29 cellular contexts compared by ENCODE assay signal in the genomic region with DNA sequence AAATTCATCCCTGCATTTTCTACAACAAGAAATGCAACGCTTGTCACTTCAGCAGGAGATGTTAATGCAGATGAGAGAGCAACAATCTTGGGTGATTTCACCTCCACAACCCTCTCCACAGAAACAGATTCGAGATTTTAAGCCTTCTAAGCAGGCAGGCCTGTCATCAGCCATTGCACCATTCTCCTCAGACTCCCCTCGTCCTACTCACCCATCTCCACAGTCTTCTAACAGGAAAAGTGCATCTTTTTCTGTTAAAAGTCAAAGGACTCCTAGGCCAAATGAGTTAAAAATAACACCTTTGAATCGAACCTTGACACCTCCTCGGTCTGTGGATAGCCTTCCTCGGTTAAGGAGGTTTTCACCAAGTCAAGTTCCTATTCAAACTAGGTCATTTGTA. TPM values are rescaled to one million over a fixed set of nuclear protein-coding genes. Genes with fewer than 3 reads are reported as not detected.
DNase-seq lines count a peak whose midpoint lies in the region; ATAC-seq, FAIRE-seq and TF ChIP-seq lines count a peak whose summit lies in the region.
"Had no signal": no experiment of that assay in that cellular context is flagged by ENCODE, and none has a peak within 500 bp of the region (broad histone marks: within the 10 kb centered on the region; RNA-seq: fewer than 3 reads in every experiment).

No MANE protein-coding gene starts in this region.

- 63% methylated on average over 6 of the region's 6 CpGs for WGBS in GM12878 (ENCODE audit: insufficient coverage, insufficient replicate concordance, low lambda C conversion rate, missing lambda C conversion rate)

- H3K4me1 ChIP-seq in A673 (ENCODE audit: insufficient read depth, low read length, poor library complexity, severe bottlenecking): no peaks in the 10 kb centered on the region
- H3K4me1 ChIP-seq in GM12878 (ENCODE audit: control insufficient read depth, insufficient read depth, low read length): no peaks in the 10 kb centered on the region
- no peaks in the 10 kb centered on the region for H3K4me1 ChIP-seq in Karpas-422 (ENCODE audit: low read length)
- H3K4me1 ChIP-seq: Caco-2 had no signal

- H3K36me3 Mint-ChIP-seq in Calu3 (ENCODE audit: insufficient read depth, unreplicated experiment): peaks cover 15% of the 10 kb centered on the region
- H3K36me3 Mint-ChIP-seq in natural killer cell treated with Interleukin-12 subunit alpha and Interleukin-12 subunit beta and Interleukin-15 and Interleukin-18, amount 100 ng/mL, for 72 hours: no peaks in the 10 kb centered on the region

- H3K27me3 Mint-ChIP-seq in Calu3 (ENCODE audit: unreplicated experiment): no peaks in the 10 kb centered on the region
- H3K27me3 Mint-ChIP-seq in natural killer cell treated with Interleukin-12 subunit alpha and Interleukin-12 subunit beta and Interleukin-15 and Interleukin-18, amount 100 ng/mL, for 72 hours: peaks cover 3 to 13% of the 10 kb centered on the region in 2 donors
- H3K27me3 Mint-ChIP-seq: CD4-positive, alpha-beta T cell had no signal

- DNase-seq in A673 (ENCODE audit: low spot score) (no peak), Calu3 (no peak), GM12878 (ENCODE audit: low read depth, low spot score) (no peak), left lobe of liver (ENCODE audit: low spot score) (no peak), NCI-H1092 treated with DMSO at 0.1 percent for 48 hours (lab: John Stamatoyannopoulos, UW) (no peak), Karpas-422 (no peak)
- no peak for DNase-seq in natural killer cell treated with Interleukin-12 subunit alpha and Interleukin-12 subunit beta and Interleukin-15 and Interleukin-18, amount 100 ng/mL, for 72 hours (ENCODE audit: low spot score)
- DNase-seq: 8988T; AML-193; Caco-2; CD4-positive, alpha-beta T cell; CD8-positive, alpha-beta T cell; DMS 273 treated with DMSO at 0.1 percent for 48 hours; DMS153; DMS53; DMS79; DND-41; EL; GDM1 had no signal

- BruUV-seq in A673 (replicated peaks; lab: Mats Ljungman, UMichigan) (TSS peak; percentile 23), Calu3 (replicated peaks; lab: Mats Ljungman, UMichigan) (TSS peak; percentile 30), GM12878 (replicated peaks; lab: Mats Ljungman, UMichigan) (TSS peak; percentile 28)

- in situ Hi-C loops in GM12878 (cut with MboI): no loop called here

- no peak for FAIRE-seq in GM12878 (lab: Jason Lieb, UNC)
- FAIRE-seq: A204.1, GM12891, GM19239 had no signal

- H3K27ac ChIP-seq in A673 (ENCODE audit: low read depth, low read length, poor library complexity, severe bottlenecking) (no peak overlapping the region), GM12878 (ENCODE audit: control insufficient read depth, insufficient read depth) (no peak overlapping the region), Karpas-422 (ENCODE audit: low read length) (no peak overlapping the region)
- H3K27ac ChIP-seq: BLaER1 treated with 17β-estradiol and CSF1 and Interleukin-3, amounts not matched to agents 10 nM and 100 nM; C4-2B had no signal

- intact Hi-C loops in A673 (cut with micrococcal nuclease; ENCODE audit: unreplicated experiment) (no loop called here), Calu3 (cut with micrococcal nuclease; ENCODE audit: unreplicated experiment) (no loop called here), GM12878 (cut with micrococcal nuclease; ENCODE audit: unreplicated experiment) (loop anchor here (1.0 kb wide), 1 partner anchor 12 kb away; no protein-coding TSS in a partner anchor)

- ATAC-seq in GM12878 (no peak), left lobe of liver (no peak), HG03521 (IDR thresholded peaks at IDR 0.05; ENCODE audit: unreplicated experiment) (no peak)
- peak; percentile 54 to 67 for ATAC-seq in natural killer cell treated with Interleukin-12 subunit alpha and Interleukin-12 subunit beta and Interleukin-15 and Interleukin-18, amount 100 ng/mL, for 72 hours
- ATAC-seq: CD8-positive, alpha-beta T cell had no signal

- peaks cover 46% of the 10 kb centered on the region for H3K36me3 ChIP-seq in A673 (ENCODE audit: insufficient read depth, low read length, poor library complexity, severe bottlenecking)
- H3K36me3 ChIP-seq in GM12878 (ENCODE audit: control insufficient read depth in 2 of 2, insufficient read depth in 2 of 2, low read length in 1 of 2): peaks cover 0 to 16% of the 10 kb centered on the region in 2 experiments; a peak in 3 of 4 replicates
- H3K36me3 ChIP-seq in Karpas-422 (ENCODE audit: insufficient read depth, low read length): peaks cover 74% of the 10 kb centered on the region

- no peak for TF ChIP-seq EP300 in GM12878 (IDR thresholded peaks at IDR 0.05; ENCODE audit: borderline replicate concordance in 1 of 2, control insufficient read depth in 1 of 2, low read depth in 2 of 2, low read length in 2 of 2)

- H3K4me2 ChIP-seq in GM12878 (ENCODE audit: control insufficient read depth, insufficient read depth): no peak overlapping the region
- H3K4me2 ChIP-seq in Karpas-422 (ENCODE audit: low read depth, low read length, poor library complexity, severe bottlenecking): no peak overlapping the region
- H3K4me2 ChIP-seq: BLaER1 treated with 17β-estradiol and CSF1 and Interleukin-3, amounts not matched to agents 10 nM and 100 nM had no signal

- H3K4me3 Mint-ChIP-seq in Calu3 (ENCODE audit: low read depth, unreplicated experiment): no peak overlapping the region
- peak overlapping the region; percentile 3 for H3K4me3 Mint-ChIP-seq in natural killer cell treated with Interleukin-12 subunit alpha and Interleukin-12 subunit beta and Interleukin-15 and Interleukin-18, amount 100 ng/mL, for 72 hours
- H3K4me3 Mint-ChIP-seq: B cell; CD4-positive, alpha-beta T cell; CD8-positive, alpha-beta T cell had no signal

- H4K20me1 ChIP-seq in GM12878 (ENCODE audit: control insufficient read depth, insufficient read depth) (no peaks in the 10 kb centered on the region), Karpas-422 (ENCODE audit: insufficient read depth, low read depth, low read length) (no peaks in the 10 kb centered on the region)
- H4K20me1 ChIP-seq: BLaER1 treated with 17β-estradiol and CSF1 and Interleukin-3, amounts not matched to agents 10 nM and 100 nM had no signal

- no peak overlapping the region for H3K27ac Mint-ChIP-seq in Calu3 (ENCODE audit: unreplicated experiment)
- H3K27ac Mint-ChIP-seq in natural killer cell treated with Interleukin-12 subunit alpha and Interleukin-12 subunit beta and Interleukin-15 and Interleukin-18, amount 100 ng/mL, for 72 hours: peak overlapping the region in 1 of 2 donors; percentile 1
- H3K27ac Mint-ChIP-seq: B cell; CD4-positive, alpha-beta T cell; CD8-positive, alpha-beta T cell had no signal

- no peak overlapping the region for H3K4me3 ChIP-seq in A673 (ENCODE audit: low read depth, low read length, poor library complexity, severe bottlenecking)
- H3K4me3 ChIP-seq in GM12878: no peak overlapping the region
- no peak overlapping the region for H3K4me3 ChIP-seq in Karpas-422 (ENCODE audit: low read length)
- H3K4me3 ChIP-seq: BLaER1 treated with 17β-estradiol and CSF1 and Interleukin-3, amounts not matched to agents 10 nM and 100 nM had no signal

- H3K4me1 Mint-ChIP-seq in Calu3 (ENCODE audit: low read depth, unreplicated experiment): no peaks in the 10 kb centered on the region
- H3K4me1 Mint-ChIP-seq in natural killer cell treated with Interleukin-12 subunit alpha and Interleukin-12 subunit beta and Interleukin-15 and Interleukin-18, amount 100 ng/mL, for 72 hours (ENCODE audit: low read depth in 2 of 2): peaks cover 20 to 27% of the 10 kb centered on the region in 2 donors
- H3K4me1 Mint-ChIP-seq: B cell had no signal

- H3K9me2 ChIP-seq in Karpas-422 (replicated peaks; ENCODE audit: insufficient read depth, low read length): no peaks in the 10 kb centered on the region

- H3K9me3 Mint-ChIP-seq in Calu3 (ENCODE audit: low read depth, unreplicated experiment): no peaks in the 10 kb centered on the region
- no peaks in the 10 kb centered on the region for H3K9me3 Mint-ChIP-seq in natural killer cell treated with Interleukin-12 subunit alpha and Interleukin-12 subunit beta and Interleukin-15 and Interleukin-18, amount 100 ng/mL, for 72 hours
- H3K9me3 Mint-ChIP-seq: CD4-positive, alpha-beta T cell; CD8-positive, alpha-beta T cell had no signal

- CTCF ChIA-PET in A673 (lab: Charles Lee) (no interaction called here), Calu3 (lab: Charles Lee) (no interaction called here), GM12878 (lab: Yijun Ruan, JAX) (no interaction called here)

- H3K27me3 ChIP-seq in A673 (replicated peaks; ENCODE audit: insufficient read depth, low read depth, low read length, poor library complexity) (no peaks in the 10 kb centered on the region), GM12878 (replicated peaks in 1 of 2; ENCODE audit: control insufficient read depth in 2 of 2, insufficient read depth in 2 of 2, low read length in 1 of 2) (no peaks in the 10 kb centered on the region), Karpas-422 (ENCODE audit: low read length) (no peaks in the 10 kb centered on the region)
- H3K27me3 ChIP-seq: BLaER1 treated with 17β-estradiol and CSF1 and Interleukin-3, amounts not matched to agents 10 nM and 100 nM had no signal

- SMC1A ChIA-PET in GM12878 (lab: Charles Lee; ENCODE audit: uncharacterized antibody, unreplicated experiment): no interaction called here

- no peak for TF ChIP-seq POLR2A in GM12878 (IDR thresholded peaks at IDR 0.05; ENCODE audit: low read depth, low read length)

- no peak for TF ChIP-seq RAD21 in GM12878 (IDR thresholded peaks at IDR 0.05; ENCODE audit: insufficient read depth, low read depth, low read length)

- POLR2A ChIA-PET in A673 (lab: Charles Lee; ENCODE audit: low non-redundant PET) (no interaction called here), GM12878 (lab: Charles Lee) (no interaction called here)

- H3K9me3 ChIP-seq in A673 (ENCODE audit: low read depth, low read length, poor library complexity, severe bottlenecking) (no peaks in the 10 kb centered on the region), GM12878 (replicated peaks; ENCODE audit: control insufficient read depth, insufficient read depth, low read length) (no peaks in the 10 kb centered on the region), Karpas-422 (ENCODE audit: low read length) (no peaks in the 10 kb centered on the region)
- H3K9me3 ChIP-seq: BLaER1 treated with 17β-estradiol and CSF1 and Interleukin-3, amounts not matched to agents 10 nM and 100 nM; Caco-2 had no signal

- TF ChIP-seq CTCF in A673 (conservative IDR thresholded peaks at IDR 0.05; ENCODE audit: low read depth, low read length): no peak
- TF ChIP-seq CTCF in Calu3 (IDR thresholded peaks at IDR 0.05; ENCODE audit: unreplicated experiment): no peak
- TF ChIP-seq CTCF in GM12878 (IDR thresholded peaks at IDR 0.05 in 2 of 3, conservative IDR thresholded peaks at IDR 0.05 in 1 of 3; ENCODE audit: control insufficient read depth in 2 of 3, extremely low read depth in 1 of 3, insufficient read depth in 1 of 3, low read depth in 3 of 3, low read length in 3 of 3): no peak

- H3K79me2 ChIP-seq in GM12878 (ENCODE audit: control insufficient read depth, insufficient read depth, low read length) (no peaks in the 10 kb centered on the region), Karpas-422 (ENCODE audit: low read length) (peaks cover 20% of the 10 kb centered on the region)

- H3K9ac ChIP-seq in GM12878 (ENCODE audit: control insufficient read depth, insufficient read depth, low read length) (no peak overlapping the region), Karpas-422 (ENCODE audit: low read length) (no peak overlapping the region)
- H3K9ac ChIP-seq: BLaER1 treated with 17β-estradiol and CSF1 and Interleukin-3, amounts not matched to agents 10 nM and 100 nM had no signal

- RAD21 ChIA-PET in GM12878 (lab: Charles Lee; ENCODE audit: unreplicated experiment): no interaction called here

- H2AFZ ChIP-seq in GM12878 (ENCODE audit: control insufficient read depth, low read depth, low read length) (no peak overlapping the region), Karpas-422 (ENCODE audit: low read length) (no peak overlapping the region)

RNA-seq across cellular contexts. Expression of gene GPR25, which starts 23.4 kb away (rescaled TPM):
- total RNA-seq in A673 (2021): not detected in 2 replicates
- total RNA-seq in Calu3 (2022): not detected in 2 replicates
- 0.33 TPM in 1 of 2 replicates, not detected in the other for total RNA-seq in GM12878 (2013; cell fraction: nucleolus; rRNA removed)
- total RNA-seq in GM12878 (2014; rRNA removed): not detected in 2 replicates
- not detected in 2 replicates for total RNA-seq in GM12878 (2014; rRNA removed; fragmentation: Illumina TruSeq; extraction: Trizol)
- not detected in 2 replicates for total RNA-seq in GM12878 (2021)
- polyA plus RNA-seq in GM12878 (2011; ENCODE audit: low read depth): not detected
- polyA plus RNA-seq in GM12878 (2011; rRNA removed): not detected in 2 replicates
- polyA plus RNA-seq in GM12878 (2011; cell fraction: cytosol; rRNA removed): 0.06 and 0.13 TPM in 2 replicates
- 0.42 TPM in 2 replicates for polyA plus RNA-seq in GM12878 (2011; cell fraction: nucleus; rRNA removed)
- 0.18 and 0.22 TPM in 2 replicates for polyA plus RNA-seq in GM12878 (2012)
- not detected in 2 replicates for polyA plus RNA-seq in GM12878 (2014; fragmentation: Illumina TruSeq; extraction: Trizol)
- not detected for polyA plus RNA-seq in GM12878 (2014; fragmentation: Nextera tagmentation; extraction: Ambion mirVana)
- not detected in 2 replicates for polyA plus RNA-seq in GM12878 (2014; rRNA removed)
- not detected for polyA plus RNA-seq in GM12878 (2016; fragmentation: Nextera tagmentation; extraction: Ambion mirVana)
- not detected in 2 replicates for polyA minus RNA-seq in GM12878 (2011; rRNA and poly(A)+ RNA removed)
- polyA minus RNA-seq in GM12878 (2011; cell fraction: cytosol; rRNA and poly(A)+ RNA removed): not detected in 2 replicates
- polyA minus RNA-seq in GM12878 (2011; cell fraction: nucleus; rRNA and poly(A)+ RNA removed): 0.48 TPM in 1 of 2 replicates, not detected in the other
- not detected for total RNA-seq in natural killer cell treated with Interleukin-12 subunit alpha and Interleukin-12 subunit beta and Interleukin-15 and Interleukin-18, amount 100 ng/mL, for 72 hours
- not detected for total RNA-seq in left lobe of liver
- not detected in 2 replicates for total RNA-seq in Karpas-422 (2014; rRNA removed; shearing (Covaris generic); ENCODE audit: low replicate concordance)
- total RNA-seq: Caco-2, Daoy, G401 had no signal
- polyA plus RNA-seq: BJ had no signal

RNA-seq across cellular contexts. Expression of gene INAVA, which starts 45.3 kb away (rescaled TPM):
- total RNA-seq in A673 (2021) (0.33 and 0.45 TPM in 2 replicates), Calu3 (2022) (167 and 175 TPM in 2 replicates), GM12878 (2014; rRNA removed) (9.8 and 13.0 TPM in 2 replicates), GM12878 (2014; rRNA removed; fragmentation: Illumina TruSeq; extraction: Trizol) (3.9 and 4.4 TPM in 2 replicates), GM12878 (2021) (14.0 and 14.8 TPM in 2 replicates), left lobe of liver (0.45 TPM)
- total RNA-seq in GM12878 (2013; cell fraction: nucleolus; rRNA removed): 50.9 and 53.6 TPM in 2 replicates
- polyA plus RNA-seq in GM12878 (2011; ENCODE audit: low read depth): 1.6 TPM
- polyA plus RNA-seq in GM12878 (2011; rRNA removed) (8.1 and 12.9 TPM in 2 replicates), GM12878 (2014; fragmentation: Illumina TruSeq; extraction: Trizol) (7.5 and 9.2 TPM in 2 replicates), GM12878 (2014; fragmentation: Nextera tagmentation; extraction: Ambion mirVana) (1 to 10 TPM; 7.0 to 9.9 TPM), GM12878 (2014; rRNA removed) (12.2 and 15.4 TPM in 2 replicates), GM12878 (2016; fragmentation: Nextera tagmentation; extraction: Ambion mirVana) (1 to 10 TPM; 3.6 to 5.3 TPM)
- polyA plus RNA-seq in GM12878 (2011; cell fraction: cytosol; rRNA removed): 18.6 and 22.9 TPM in 2 replicates
- 40.8 and 44.8 TPM in 2 replicates for polyA plus RNA-seq in GM12878 (2011; cell fraction: nucleus; rRNA removed)
- polyA plus RNA-seq in GM12878 (2012): 2.3 and 4.3 TPM in 2 replicates
- polyA minus RNA-seq in GM12878 (2011; rRNA and poly(A)+ RNA removed): 8.8 and 10.5 TPM in 2 replicates
- 7.1 and 7.9 TPM in 2 replicates for polyA minus RNA-seq in GM12878 (2011; cell fraction: cytosol; rRNA and poly(A)+ RNA removed)
- polyA minus RNA-seq in GM12878 (2011; cell fraction: nucleus; rRNA and poly(A)+ RNA removed): 7.9 and 9.5 TPM in 2 replicates
- total RNA-seq in natural killer cell treated with Interleukin-12 subunit alpha and Interleukin-12 subunit beta and Interleukin-15 and Interleukin-18, amount 100 ng/mL, for 72 hours: under 1 TPM; 0.25 to 0.86 TPM
- total RNA-seq in Karpas-422 (2014; rRNA removed; shearing (Covaris generic); ENCODE audit: low replicate concordance): not detected in 2 replicates
- total RNA-seq: CD8-positive, alpha-beta T cell had no signal

Comparison
In these comparisons a context has a peak if more than half of its experiments do, and no peak if none do; other contexts are left out.
1. ATAC-seq: peak in natural killer cell treated with Interleukin-12 subunit alpha and Interleukin-12 subunit beta and Interleukin-15 and Interleukin-18, amount 100 ng/mL, for 72 hours (2 of 2); none in GM12878 (single experiment), left lobe of liver (single experiment) and HG03521 (single experiment).